ENCODE assay signal across 8 cellular contexts in genomic region chr17:77140166-77140877, GRCh38. TPM values are rescaled to one million over a fixed set of nuclear protein-coding genes. Genes with fewer than 3 reads are reported as not detected.
DNase-seq lines count a peak whose midpoint lies in the region; ATAC-seq and TF ChIP-seq lines count a peak whose summit lies in the region.

No MANE protein-coding gene starts in this region.

- peak overlapping the region; percentile 87 for H3K9ac ChIP-seq in GM23248

- peaks cover 5% of the 10 kb centered on the region for H3K9me3 ChIP-seq in GM23248 (ENCODE audit: low read depth)

- no peaks in the 10 kb centered on the region for H4K20me1 ChIP-seq in GM23248 (ENCODE audit: insufficient read depth)

- intact Hi-C loops in natural killer cell (cut with micrococcal nuclease): loop anchor here (2.0 kb wide), 1 partner anchor 52 kb away; no protein-coding TSS in a partner anchor

- H3K36me3 ChIP-seq in GM23248 (ENCODE audit: low read depth): peaks cover 17% of the 10 kb centered on the region

- peaks cover 46% of the 10 kb centered on the region for H3K36me3 Mint-ChIP-seq in activated T-helper 17 cell treated with anti-CD3 and anti-CD28 coated beads, Interleukin-2, amount 50 U/mL, for 72 hours (ENCODE audit: low read depth)
- no peaks in the 10 kb centered on the region for H3K36me3 Mint-ChIP-seq in natural killer cell

- H3K4me3 ChIP-seq in GM23248 (peak overlapping the region; percentile 62), fibroblast of mammary gland (ENCODE audit: control insufficient read depth, low read depth, low read length) (peak overlapping the region; percentile 31)

- peak overlapping the region; percentile 82 for H2AFZ ChIP-seq in GM23248

- peak overlapping the region; percentile 96 for H3K27ac ChIP-seq in GM23248

- H3K27me3 ChIP-seq in GM23248 (replicated peaks; ENCODE audit: insufficient read depth): no peaks in the 10 kb centered on the region

- H3F3A ChIP-seq in GM23248 (ENCODE audit: insufficient read depth): peaks cover 33% of the 10 kb centered on the region

- H3K4me1 ChIP-seq in GM23248 (ENCODE audit: insufficient read depth): peaks cover 24% of the 10 kb centered on the region

- peaks cover 30% of the 10 kb centered on the region for H3K4me1 Mint-ChIP-seq in activated T-helper 17 cell treated with anti-CD3 and anti-CD28 coated beads, Interleukin-2, amount 50 U/mL, for 72 hours
- peaks cover 43 to 56% of the 10 kb centered on the region in 2 donors for H3K4me1 Mint-ChIP-seq in natural killer cell

- peak; percentile 73 for ATAC-seq in activated T-helper 17 cell treated with anti-CD3 and anti-CD28 coated beads, Interleukin-2, amount 50 U/mL, for 72 hours (replicated peaks)
- ATAC-seq in natural killer cell: peak; percentile 86 to 97 (median 88)

- H3K9me2 ChIP-seq in GM23248 (ENCODE audit: insufficient read depth): no peaks in the 10 kb centered on the region

- H3K9me3 Mint-ChIP-seq in activated T-helper 17 cell treated with anti-CD3 and anti-CD28 coated beads, Interleukin-2, amount 50 U/mL, for 72 hours: peaks cover 4% of the 10 kb centered on the region
- peaks cover 2 to 7% of the 10 kb centered on the region in 2 donors for H3K9me3 Mint-ChIP-seq in natural killer cell

- WGBS in GM23248 (ENCODE audit: low coverage in 1 of 2, low lambda C conversion rate in 2 of 2, missing lambda C conversion rate in 2 of 2), 2 experiments: 1 to 2% methylated on average over 46 to 65 of the region's 67 CpGs

- in situ Hi-C loops in GM23248 (cut with MboI): no loop called here

- H3K79me2 ChIP-seq in GM23248 (ENCODE audit: insufficient read depth): peaks cover 41% of the 10 kb centered on the region

- peak overlapping the region; percentile 76 for H3K4me2 ChIP-seq in GM23248 (ENCODE audit: unreplicated experiment)

- peak; percentile 98 for DNase-seq in EH (ENCODE audit: low read depth)
- peak; percentile 99 for DNase-seq in GM23248
- DNase-seq in Kasumi-1 (lab: John Stamatoyannopoulos, UW): peak; percentile 99
- DNase-seq in RKO (ENCODE audit: low spot score): peak; percentile 96
- DNase-seq in fibroblast of mammary gland (ENCODE audit: low read depth): peak; percentile 96
- peak; percentile 99 for DNase-seq in natural killer cell
- peak; percentile 96 to 100 (median 99) for DNase-seq in stimulated activated naive CD4-positive, alpha-beta T cell (lab: John Stamatoyannopoulos, UW)

- peak overlapping the region; percentile 72 for H3K4me3 Mint-ChIP-seq in activated T-helper 17 cell treated with anti-CD3 and anti-CD28 coated beads, Interleukin-2, amount 50 U/mL, for 72 hours
- peak overlapping the region; percentile 79 for H3K4me3 Mint-ChIP-seq in natural killer cell

- H3K27ac Mint-ChIP-seq in activated T-helper 17 cell treated with anti-CD3 and anti-CD28 coated beads, Interleukin-2, amount 50 U/mL, for 72 hours: peak overlapping the region; percentile 90
- peak overlapping the region; percentile 84 to 95 for H3K27ac Mint-ChIP-seq in natural killer cell

- TF ChIP-seq CTCF in fibroblast of mammary gland (conservative IDR thresholded peaks at IDR 0.05; ENCODE audit: control insufficient read depth, insufficient read depth, low read depth, low read length) (no peak), natural killer cell (IDR thresholded peaks at IDR 0.05) (no peak)

- H3K27me3 Mint-ChIP-seq in activated T-helper 17 cell treated with anti-CD3 and anti-CD28 coated beads, Interleukin-2, amount 50 U/mL, for 72 hours: no peaks in the 10 kb centered on the region
- no peaks in the 10 kb centered on the region for H3K27me3 Mint-ChIP-seq in natural killer cell (ENCODE audit: low read depth in 2 of 2)

RNA-seq across cellular contexts. Expression of gene SEC14L1, which starts 0.4 kb away (rescaled TPM):
- total RNA-seq in GM23248 (2014; rRNA removed; shearing (Covaris generic)): 24.4 and 27.4 TPM in 2 replicates
- polyA plus RNA-seq in GM23248 (2016; fragmentation: Nextera tagmentation; extraction: Ambion mirVana): 26.8 and 29.9 TPM in 2 replicates
- total RNA-seq in activated T-helper 17 cell treated with anti-CD3 and anti-CD28 coated beads, Interleukin-2, amount 50 U/mL, for 72 hours: 10 to 100 TPM; 89.3 to 98.4 TPM
- total RNA-seq in natural killer cell: 100 to 1,000 TPM; 129 to 160 (median 129) TPM

Comparison
In these comparisons a context has a peak if more than half of its experiments do, and no peak if none do; other contexts are left out.
1. Peak in every context shown above with its lines: DNase-seq, ATAC-seq, H3K4me3 ChIP-seq and H3K27ac ChIP-seq.